Comparison of ENCODE assay signal across 10 cellular contexts in the genomic region with DNA sequence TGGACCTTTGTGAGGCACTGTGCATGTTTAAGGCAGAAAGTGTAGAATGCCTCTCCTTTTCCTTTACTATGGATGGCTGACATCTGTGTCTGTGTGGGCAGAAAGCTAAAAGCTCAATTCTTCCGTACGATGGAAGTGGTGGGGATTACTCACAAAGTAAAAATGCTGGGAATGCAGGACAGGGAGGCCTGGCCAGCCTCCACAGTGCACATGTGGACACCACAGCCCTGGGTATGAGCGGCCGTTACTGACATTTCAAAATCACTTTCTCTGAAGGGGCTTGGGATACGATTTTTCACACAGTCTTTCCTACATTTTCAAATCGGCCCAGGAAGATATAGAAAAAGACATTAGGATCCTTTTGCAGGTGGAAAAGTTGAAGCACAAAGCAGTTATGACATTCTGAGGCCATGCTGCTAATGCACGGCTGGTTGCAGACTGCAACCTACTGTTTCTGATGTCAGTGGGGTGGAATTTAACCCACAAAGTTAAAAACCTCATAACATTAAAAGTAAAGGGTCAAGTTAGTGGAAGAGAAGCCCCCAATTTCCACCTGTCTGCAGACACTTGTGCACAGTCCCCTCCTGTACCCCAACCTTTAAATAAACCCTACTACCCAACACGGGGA. TPM values are rescaled to one million over a fixed set of nuclear protein-coding genes. Genes with fewer than 3 reads are reported as not detected.
DNase-seq lines count a peak whose midpoint lies in the region; ATAC-seq and TF ChIP-seq lines count a peak whose summit lies in the region.
"Had no signal": no experiment of that assay in that cellular context is flagged by ENCODE, and none has a peak within 500 bp of the region (broad histone marks: within the 10 kb centered on the region; RNA-seq: fewer than 3 reads in every experiment).

No MANE protein-coding gene starts in this region.

- no peak for TF ChIP-seq CTCF in adrenal gland (IDR thresholded peaks at IDR 0.05)

- no peaks in the 10 kb centered on the region for H3K9me3 ChIP-seq in adrenal gland (replicated peaks in 1 of 3)
- no peaks in the 10 kb centered on the region for H3K9me3 ChIP-seq in skeletal muscle satellite cell (replicated peaks; ENCODE audit: low read length)

- H3K4me1 ChIP-seq in adrenal gland (replicated peaks in 1 of 2) (peaks cover 12 to 16% of the 10 kb centered on the region in 2 donors), skeletal muscle satellite cell (ENCODE audit: control insufficient read depth, insufficient read depth, low read length) (peaks cover 64% of the 10 kb centered on the region)

- peak; percentile 70 to 87 for ATAC-seq in left cardiac atrium
- ATAC-seq in GM21576 (IDR thresholded peaks at IDR 0.05; ENCODE audit: unreplicated experiment) = no peak
- ATAC-seq in GM18517 (IDR thresholded peaks at IDR 0.05; ENCODE audit: unreplicated experiment) = no peak
- ATAC-seq in GM18870 (IDR thresholded peaks at IDR 0.05; ENCODE audit: unreplicated experiment) = no peak
- ATAC-seq: stimulated activated memory B cell treated with anti-CD40 and anti-IgM and Interleukin-4, amounts not matched to agents 10 μg/mL and 1 μg/mL and 100 μg/mL, for 72 hours had no signal

- DNase-seq in GM04504 (ENCODE audit: low read depth) (peak; percentile 82), adrenal gland (peak in 6 of 7 donors; percentile 59 to 87 (median 80)), left cardiac atrium (peak; percentile 67), DMS153 treated with DMSO at 0.1 percent for 48 hours (lab: John Stamatoyannopoulos, UW; ENCODE audit: unreplicated experiment) (no peak)
- DNase-seq: activated CD4-positive, alpha-beta T cell treated with anti-CD3 and anti-CD28 coated beads, Interleukin-2, amount 50 U/mL, for 48 hours had no signal

- H3K9ac ChIP-seq in skeletal muscle satellite cell (ENCODE audit: low read depth, low read length) = peak overlapping the region; percentile 66

- no peaks in the 10 kb centered on the region for H3K27me3 ChIP-seq in adrenal gland
- no peaks in the 10 kb centered on the region for H3K27me3 ChIP-seq in skeletal muscle satellite cell (ENCODE audit: control insufficient read depth, insufficient read depth, low read length)

- peak overlapping the region; percentile 77 for H3K4me2 ChIP-seq in skeletal muscle satellite cell (ENCODE audit: low read length)

- H3K4me3 ChIP-seq in adrenal gland = no peak overlapping the region
- peak overlapping the region; percentile 45 for H3K4me3 ChIP-seq in skeletal muscle satellite cell (ENCODE audit: low read length)

- 31 to 48% (median 40%) methylated on average over 8 of the region's 8 CpGs for WGBS in adrenal gland, 4 donors

- no peak for TF ChIP-seq POLR2A in adrenal gland (IDR thresholded peaks at IDR 0.05)

- peak overlapping the region in 2 of 5 donors; percentile 28 to 75 for H3K27ac ChIP-seq in adrenal gland

- H3K36me3 ChIP-seq in adrenal gland (replicated peaks in 1 of 2) (peaks cover 0 to 4% of the 10 kb centered on the region in 2 donors), skeletal muscle satellite cell (ENCODE audit: insufficient read depth, low read length) (peaks cover 7% of the 10 kb centered on the region)

- intact Hi-C loops in adrenal gland (cut with DNase I) = no loop called here
- intact Hi-C loops in left cardiac atrium (cut with DNase I) = no loop called here

RNA-seq across cellular contexts. Expression of a gene that starts 27.9 kb away (rescaled TPM):
- total RNA-seq in adrenal gland (10 to 100 TPM in 7 of 8 donors, 1 to 10 TPM in 1; 8.0 to 17.0 (median 14.2) TPM), left cardiac atrium (10 to 100 TPM; 34.0 to 42.1 TPM)
- polyA plus RNA-seq in adrenal gland = 1 to 10 TPM; 5.9 to 7.4 (median 6.2) TPM
- 11.2 and 16.6 TPM in 2 replicates for total RNA-seq in skeletal muscle satellite cell (2012; rRNA removed)

RNA-seq across cellular contexts. Expression of a gene that starts 50.6 kb away (rescaled TPM):
- total RNA-seq in adrenal gland = 1 to 10 TPM in 3 of 8 donors, under 1 TPM in 5; under 0.01 to 1.6 (median 0.49) TPM
- polyA plus RNA-seq in adrenal gland = 1 to 10 TPM in 2 of 3 donors, under 1 TPM in 1; 0.42 to 6.8 (median 2.8) TPM
- 1 to 10 TPM; 1.7 to 2.5 TPM for total RNA-seq in left cardiac atrium
- total RNA-seq in skeletal muscle satellite cell (2012; rRNA removed) = 0.22 and 0.25 TPM in 2 replicates

Comparison
In these comparisons a context has a peak if more than half of its experiments do, and no peak if none do; other contexts are left out.
1. ATAC-seq: peak in left cardiac atrium (2 of 2); none in GM21576 (single experiment), GM18517 (single experiment) and GM18870 (single experiment).